23 cellular contexts compared by ENCODE assay signal in genomic region chr9:133515615-133516255, GRCh38. TPM values are rescaled to one million over a fixed set of nuclear protein-coding genes. Genes with fewer than 3 reads are reported as not detected.
DNase-seq lines count a peak whose midpoint lies in the region; ATAC-seq and TF ChIP-seq lines count a peak whose summit lies in the region.
"Had no signal": no experiment of that assay in that cellular context is flagged by ENCODE, and none has a peak within 500 bp of the region (broad histone marks: within the 10 kb centered on the region; RNA-seq: fewer than 3 reads in every experiment).

No MANE protein-coding gene starts in this region.

- 84% methylated on average over 17 of the region's 17 CpGs for WGBS in right cardiac atrium
- WGBS in adrenal gland, 4 donors, result 92 to 95% (median 92%) methylated on average over 9 to 17 of the region's 17 CpGs

- H3K4me1 ChIP-seq in right atrium auricular region (peaks cover 0 to 22% of the 10 kb centered on the region in 2 donors), right cardiac atrium (ENCODE audit: control insufficient read depth, insufficient read depth, low read length) (peaks cover 8% of the 10 kb centered on the region), neural progenitor cell (no peaks in the 10 kb centered on the region), adrenal gland (replicated peaks in 1 of 2) (peaks cover 0 to 5% of the 10 kb centered on the region in 2 donors)

- TF ChIP-seq CTCF in right atrium auricular region (IDR thresholded peaks at IDR 0.05) (no peak), neural progenitor cell (IDR thresholded peaks at IDR 0.05) (no peak), adrenal gland (IDR thresholded peaks at IDR 0.05) (no peak)

- no peak overlapping the region for H3K4me2 ChIP-seq in neural progenitor cell
- H3K4me2 ChIP-seq: KMS-11 had no signal

- peaks cover 5% of the 10 kb centered on the region for H3K27me3 Mint-ChIP-seq in neural progenitor cell (ENCODE audit: insufficient read depth, low read depth)
- H3K27me3 Mint-ChIP-seq: CD4-positive, CD25-positive, alpha-beta regulatory T cell had no signal

- H3K27ac ChIP-seq in right atrium auricular region (no peak overlapping the region), right cardiac atrium (ENCODE audit: low read length) (no peak overlapping the region), neural progenitor cell (no peak overlapping the region), adrenal gland (no peak overlapping the region)
- H3K27ac ChIP-seq: KMS-11 had no signal

- H3K9me3 ChIP-seq in right atrium auricular region (no peaks in the 10 kb centered on the region), right cardiac atrium (ENCODE audit: control insufficient read depth, low read length) (no peaks in the 10 kb centered on the region), neural progenitor cell (ENCODE audit: low read depth) (no peaks in the 10 kb centered on the region), adrenal gland (replicated peaks in 1 of 3) (no peaks in the 10 kb centered on the region)
- H3K9me3 ChIP-seq: BE2C had no signal

- no peaks in the 10 kb centered on the region for H3K9me3 Mint-ChIP-seq in neural progenitor cell
- H3K9me3 Mint-ChIP-seq: CD4-positive, CD25-positive, alpha-beta regulatory T cell had no signal

- H3K27ac Mint-ChIP-seq in neural progenitor cell, result peak overlapping the region; percentile 59
- H3K27ac Mint-ChIP-seq: CD4-positive, CD25-positive, alpha-beta regulatory T cell had no signal

- H4K20me1 ChIP-seq in neural progenitor cell (ENCODE audit: low read depth), result no peaks in the 10 kb centered on the region

- H3F3A ChIP-seq in neural progenitor cell (ENCODE audit: low read depth), result peaks cover 12% of the 10 kb centered on the region

- no peak overlapping the region for H2AFZ ChIP-seq in neural progenitor cell (replicated peaks)

- no peak for TF ChIP-seq POLR2A in adrenal gland (IDR thresholded peaks at IDR 0.05)

- H3K79me2 ChIP-seq in neural progenitor cell (ENCODE audit: low read depth), result no peaks in the 10 kb centered on the region

- intact Hi-C loops in Right ventricle myocardium superior (cut with DNase I) (no loop called here), right cardiac atrium (cut with DNase I) (no loop called here), adrenal gland (cut with DNase I) (no loop called here)

- H3K4me3 ChIP-seq in right atrium auricular region (no peak overlapping the region), right cardiac atrium (ENCODE audit: low read length) (no peak overlapping the region), neural progenitor cell (no peak overlapping the region), adrenal gland (no peak overlapping the region)
- H3K4me3 ChIP-seq: GM12878 had no signal

- H3K4me3 Mint-ChIP-seq in neural progenitor cell, result no peak overlapping the region
- H3K4me3 Mint-ChIP-seq: CD4-positive, CD25-positive, alpha-beta regulatory T cell had no signal

- H3K9ac ChIP-seq in neural progenitor cell, result no peak overlapping the region
- H3K9ac ChIP-seq: KMS-11 had no signal

- no peaks in the 10 kb centered on the region for H3K36me3 ChIP-seq in right atrium auricular region
- H3K36me3 ChIP-seq in neural progenitor cell, result no peaks in the 10 kb centered on the region
- H3K36me3 ChIP-seq in adrenal gland (replicated peaks in 1 of 2), result no peaks in the 10 kb centered on the region
- H3K36me3 ChIP-seq: BE2C had no signal

- peaks cover 11% of the 10 kb centered on the region for H3K4me1 Mint-ChIP-seq in neural progenitor cell

- ATAC-seq in Right ventricle myocardium superior (ENCODE audit: poor library complexity) (no peak), right cardiac atrium (no peak), HG02870 (IDR thresholded peaks at IDR 0.05; ENCODE audit: unreplicated experiment) (no peak)
- ATAC-seq: GM12878, HepG2, SK-N-SH treated with all-trans-retinoic acid at 6 μM for 48 hours had no signal

- no peaks in the 10 kb centered on the region for H3K36me3 Mint-ChIP-seq in neural progenitor cell
- H3K36me3 Mint-ChIP-seq: CD4-positive, CD25-positive, alpha-beta regulatory T cell had no signal

- H3K27me3 ChIP-seq in right atrium auricular region (no peaks in the 10 kb centered on the region), right cardiac atrium (ENCODE audit: control insufficient read depth, insufficient read depth) (no peaks in the 10 kb centered on the region), neural progenitor cell (no peaks in the 10 kb centered on the region), adrenal gland (no peaks in the 10 kb centered on the region)
- H3K27me3 ChIP-seq: BE2C had no signal

- DNase-seq in Right ventricle myocardium superior, result peak; percentile 35
- no peak for DNase-seq in right atrium auricular region (ENCODE audit: low spot score)
- peak; percentile 16 to 44 (median 33) for DNase-seq in right cardiac atrium
- no peak for DNase-seq in neural progenitor cell (ENCODE audit: low spot score)
- DNase-seq in adrenal gland, result no peak
- no peak for DNase-seq in T-helper 9 cell
- no peak for DNase-seq in SHP77 (lab: John Stamatoyannopoulos, UW)
- DNase-seq: BE2C; CD4-positive, CD25-positive, alpha-beta regulatory T cell; GF-D8; GOT3; NCI-H1417 treated with DMSO at 0.1 percent for 48 hours; NCI-H187 treated with DMSO at 0.1 percent for 48 hours; NCI-H748 treated with DMSO at 0.1 percent for 48 hours; OCI-M1; SIG-M5 had no signal

RNA-seq across cellular contexts. Expression of gene MYMK, which starts 9.0 kb away (rescaled TPM):
- not detected for total RNA-seq in Right ventricle myocardium superior
- total RNA-seq in right atrium auricular region, result not detected
- total RNA-seq in right cardiac atrium, result not detected
- not detected for polyA plus RNA-seq in right cardiac atrium
- not detected in 2 replicates for total RNA-seq in neural progenitor cell (ENCODE audit: low replicate concordance)
- not detected for total RNA-seq in adrenal gland
- not detected for polyA plus RNA-seq in adrenal gland
- total RNA-seq: CD4-positive, CD25-positive, alpha-beta regulatory T cell; GM12878; HepG2; M059J; NCI-H460 had no signal
- polyA plus RNA-seq: CD4-positive, CD25-positive, alpha-beta regulatory T cell; GM12878; HepG2 had no signal

RNA-seq across cellular contexts. Expression of gene ADAMTSL2, which starts 18.8 kb away (rescaled TPM):
- total RNA-seq in Right ventricle myocardium superior (8.1 TPM), right atrium auricular region (10 to 100 TPM in 1 of 2 donors, 1 to 10 TPM in 1; 4.9 to 27.7 TPM), right cardiac atrium (10 to 100 TPM; 30.3 to 90.2 (median 47.1) TPM), neural progenitor cell (ENCODE audit: low replicate concordance) (0.30 and 0.99 TPM in 2 replicates), adrenal gland (100 to 1,000 TPM in 2 of 8 donors, 10 to 100 TPM in 6; 23.5 to 138 (median 70.9) TPM)
- polyA plus RNA-seq in right cardiac atrium (37.3 TPM), adrenal gland (100 to 1,000 TPM in 1 of 3 donors, 10 to 100 TPM in 1, 1 to 10 TPM in 1; 4.1 to 108 (median 35.3) TPM)
- total RNA-seq: CD4-positive, CD25-positive, alpha-beta regulatory T cell; GM12878; NCI-H460 had no signal
- polyA plus RNA-seq: CD4-positive, CD25-positive, alpha-beta regulatory T cell had no signal

RNA-seq across cellular contexts. Expression of gene SLC2A6, which starts 36.8 kb away (rescaled TPM):
- total RNA-seq in Right ventricle myocardium superior (2.9 TPM), right atrium auricular region (1 to 10 TPM; 4.3 to 5.2 TPM), right cardiac atrium (1 to 10 TPM; 1.7 to 4.0 (median 3.6) TPM), neural progenitor cell (ENCODE audit: low replicate concordance) (2.3 and 8.8 TPM in 2 replicates), adrenal gland (10 to 100 TPM in 3 of 8 donors, 1 to 10 TPM in 5; 2.0 to 79.1 (median 8.8) TPM)
- polyA plus RNA-seq in right cardiac atrium (3.7 TPM), adrenal gland (1 to 10 TPM; 3.3 to 6.7 (median 5.0) TPM)

RNA-seq across cellular contexts. Expression of gene CACFD1, which starts 56.0 kb away (rescaled TPM):
- total RNA-seq in Right ventricle myocardium superior (12.9 TPM), right atrium auricular region (10 to 100 TPM; 11.9 to 12.4 TPM), right cardiac atrium (10 to 100 TPM; 10.8 to 13.9 (median 13.8) TPM), neural progenitor cell (ENCODE audit: low replicate concordance) (15.7 and 29.3 TPM in 2 replicates), adrenal gland (10 to 100 TPM; 11.4 to 29.5 (median 19.8) TPM)
- polyA plus RNA-seq in right cardiac atrium (12.8 TPM), adrenal gland (10 to 100 TPM in 1 of 3 donors, 1 to 10 TPM in 2; 6.5 to 11.1 (median 8.8) TPM)

Comparison
In these comparisons a context has a peak if more than half of its experiments do, and no peak if none do; other contexts are left out.
1. DNase-seq: peak in Right ventricle myocardium superior (single experiment) and right cardiac atrium (3 of 3); none in right atrium auricular region (single experiment), neural progenitor cell (single experiment), adrenal gland (0 of 7), T-helper 9 cell (single experiment) and SHP77 (0 of 2).